ENCODE assay signal across 7 cellular contexts in genomic region chr19:24033962-24034342, GRCh38. TPM values are rescaled to one million over a fixed set of nuclear protein-coding genes. Genes with fewer than 3 reads are reported as not detected.
DNase-seq lines count a peak whose midpoint lies in the region; ATAC-seq and TF ChIP-seq lines count a peak whose summit lies in the region.

No MANE protein-coding gene starts in this region.

- ATAC-seq in GM21528 (IDR thresholded peaks at IDR 0.05; ENCODE audit: low FRiP score, unreplicated experiment) = peak; percentile 35
- peak; percentile 69 for ATAC-seq in lung (ENCODE audit: insufficient read depth, low FRiP score)

- H3K36me3 ChIP-seq in effector memory CD4-positive, alpha-beta T cell (ENCODE audit: control insufficient read depth, insufficient read depth, low read length) = no peaks in the 10 kb centered on the region
- H3K36me3 ChIP-seq in lung (ENCODE audit: control insufficient read depth in 2 of 2, insufficient read depth in 2 of 2, low read length in 2 of 2) = peaks cover 5 to 8% of the 10 kb centered on the region in 2 donors

- no peaks in the 10 kb centered on the region for H3K9me3 ChIP-seq in effector memory CD4-positive, alpha-beta T cell (ENCODE audit: control insufficient read depth, low read length)
- H3K9me3 ChIP-seq in lung (ENCODE audit: control insufficient read depth in 2 of 2, insufficient read depth in 1 of 2, low read length in 1 of 2) = no peaks in the 10 kb centered on the region

- TF ChIP-seq CTCF in lung (IDR thresholded peaks at IDR 0.05; ENCODE audit: control extremely low read depth, extremely low read depth) = no peak

- peaks cover 13% of the 10 kb centered on the region for H3K4me1 ChIP-seq in effector memory CD4-positive, alpha-beta T cell (ENCODE audit: control insufficient read depth, insufficient read depth, low read length, poor library complexity, severe bottlenecking)
- H3K4me1 ChIP-seq in lung (ENCODE audit: control insufficient read depth in 2 of 2, insufficient read depth in 2 of 2, low read length in 2 of 2) = peaks cover 10 to 23% of the 10 kb centered on the region in 2 donors

- peak; percentile 24 for DNase-seq in GM04503 (ENCODE audit: low read depth)
- peak; percentile 61 for DNase-seq in HuH-7.5 (ENCODE audit: low spot score)
- peak; percentile 68 for DNase-seq in UCSD-AML1 (lab: John Stamatoyannopoulos, UW; ENCODE audit: unreplicated experiment)
- peak in 1 of 3 donors; percentile 6 for DNase-seq in effector memory CD4-positive, alpha-beta T cell
- DNase-seq in lung (ENCODE audit: low spot score) = peak; percentile 63
- peak in 5 of 6 experiments; percentile 13 to 72 (median 39) for DNase-seq in stimulated activated naive CD4-positive, alpha-beta T cell (lab: John Stamatoyannopoulos, UW)

- H3K27me3 ChIP-seq in effector memory CD4-positive, alpha-beta T cell (replicated peaks; ENCODE audit: control insufficient read depth, insufficient read depth, low read length, poor library complexity, severe bottlenecking) = no peaks in the 10 kb centered on the region
- no peaks in the 10 kb centered on the region for H3K27me3 ChIP-seq in lung (ENCODE audit: control insufficient read depth, insufficient read depth)

- H3K4me3 ChIP-seq in effector memory CD4-positive, alpha-beta T cell (ENCODE audit: insufficient read depth, low read depth, low read length, poor library complexity, severe bottlenecking) = peak overlapping the region; percentile 89
- H3K4me3 ChIP-seq in lung = peak overlapping the region; percentile 71

- WGBS in lung, 2 donors = 1% methylated on average over 15 of the region's 15 CpGs

- peak overlapping the region; percentile 79 for H3K27ac ChIP-seq in effector memory CD4-positive, alpha-beta T cell (ENCODE audit: insufficient read depth, low read length, poor library complexity, severe bottlenecking)
- peak overlapping the region; percentile 90 to 94 for H3K27ac ChIP-seq in lung (ENCODE audit: low read depth in 1 of 2, low read length in 1 of 2)

RNA-seq across cellular contexts. Expression of gene ZNF254, which starts 53.0 kb away (rescaled TPM):
- total RNA-seq in lung = 10 to 100 TPM; 14.9 to 68.7 TPM
- 1 to 10 TPM; 4.5 to 6.1 TPM for polyA plus RNA-seq in lung
